ENCODE assay signal across 8 cellular contexts in genomic region chr18:49399003-49399402, GRCh38.
A peak's percentile ranks its signal among the peaks of the same experiment; 100 is the strongest.
DNase-seq lines count a peak whose midpoint lies in the region; ATAC-seq, FAIRE-seq and TF ChIP-seq lines count a peak whose summit lies in the region.

No MANE protein-coding gene starts in this region.

- no peaks in the 10 kb centered on the region for H3K27me3 ChIP-seq in CD8-positive, alpha-beta T cell (ENCODE audit: insufficient read depth, low read length)
- H3K27me3 ChIP-seq in colonic mucosa, result no peaks in the 10 kb centered on the region

- no peak for ATAC-seq in CD8-positive, alpha-beta T cell

- H3K4me3 Mint-ChIP-seq in CD8-positive, alpha-beta T cell, result no peak overlapping the region
- no peak overlapping the region for H3K4me3 Mint-ChIP-seq in progenitor cell of endocrine pancreas (ENCODE audit: low read depth)

- H3K4me1 ChIP-seq in CD8-positive, alpha-beta T cell (ENCODE audit: insufficient read depth, low read length), result peaks cover 30% of the 10 kb centered on the region
- no peaks in the 10 kb centered on the region for H3K4me1 ChIP-seq in colonic mucosa

- peak overlapping the region; percentile 28 for H3K27ac Mint-ChIP-seq in CD8-positive, alpha-beta T cell
- H3K27ac Mint-ChIP-seq in progenitor cell of endocrine pancreas, result no peak overlapping the region

- no peaks in the 10 kb centered on the region for H3K36me3 ChIP-seq in CD8-positive, alpha-beta T cell (ENCODE audit: insufficient read depth, low read length)
- no peaks in the 10 kb centered on the region for H3K36me3 ChIP-seq in colonic mucosa

- no peak for DNase-seq in CD8-positive, alpha-beta T cell
- peak; percentile 41 for DNase-seq in GM20000 (ENCODE audit: low spot score)
- DNase-seq in NCI-H69 (lab: John Stamatoyannopoulos, UW), result peak; percentile 52
- peak; percentile 34 for DNase-seq in globus pallidus (ENCODE audit: low spot score)
- DNase-seq in HTR-8/SVneo (ENCODE audit: insufficient read length, low spot score), result no peak
- DNase-seq in colonic mucosa, result no peak
- no peak for DNase-seq in NCI-H345 treated with DMSO at 0.1 percent for 48 hours (lab: John Stamatoyannopoulos, UW; ENCODE audit: unreplicated experiment)
- DNase-seq in progenitor cell of endocrine pancreas (ENCODE audit: low spot score, unreplicated experiment), result no peak

- FAIRE-seq in HTR-8/SVneo (lab: Jason Lieb, UNC), result no peak

- intact Hi-C loops in CD8-positive, alpha-beta T cell (cut with DNase I, micrococcal nuclease), result loop anchor here in 1 of 2 experiments (5.0 kb wide), 1 partner anchor 38 kb away; no protein-coding TSS in a partner anchor
- intact Hi-C loops in colonic mucosa (cut with DNase I), result no loop called here

- peaks cover 47% of the 10 kb centered on the region for H3K4me1 Mint-ChIP-seq in CD8-positive, alpha-beta T cell (ENCODE audit: low read depth)
- H3K4me1 Mint-ChIP-seq in progenitor cell of endocrine pancreas (ENCODE audit: low read depth), result peaks cover 9% of the 10 kb centered on the region

- no peaks in the 10 kb centered on the region for H3K9me3 ChIP-seq in CD8-positive, alpha-beta T cell (ENCODE audit: low read length)
- no peaks in the 10 kb centered on the region for H3K9me3 ChIP-seq in colonic mucosa

- POLR2A ChIA-PET in CD8-positive, alpha-beta T cell (lab: Charles Lee), result no interaction called here

- H3K4me3 ChIP-seq in CD8-positive, alpha-beta T cell (ENCODE audit: low read depth, low read length), result no peak overlapping the region
- H3K4me3 ChIP-seq in colonic mucosa, result no peak overlapping the region

- H3K9me3 Mint-ChIP-seq in CD8-positive, alpha-beta T cell, result peaks cover 7% of the 10 kb centered on the region
- H3K9me3 Mint-ChIP-seq in progenitor cell of endocrine pancreas (ENCODE audit: low read depth), result peaks cover 14% of the 10 kb centered on the region

- H3K27ac ChIP-seq in CD8-positive, alpha-beta T cell (ENCODE audit: low read depth, low read length), result no peak overlapping the region
- no peak overlapping the region for H3K27ac ChIP-seq in colonic mucosa

- no peak overlapping the region for H3K9ac ChIP-seq in colonic mucosa (ENCODE audit: low read depth in 2 of 2, low read length in 2 of 2)

- no peak for TF ChIP-seq CTCF in CD8-positive, alpha-beta T cell (IDR thresholded peaks at IDR 0.05)
- TF ChIP-seq CTCF in GM20000 (IDR thresholded peaks at IDR 0.05; ENCODE audit: extremely low read depth, missing control alignments), result no peak
- no peak for TF ChIP-seq CTCF in colonic mucosa (IDR thresholded peaks at IDR 0.05)
- TF ChIP-seq CTCF in progenitor cell of endocrine pancreas (IDR thresholded peaks at IDR 0.05; ENCODE audit: unreplicated experiment), result no peak

- peaks cover 11% of the 10 kb centered on the region for H3K36me3 Mint-ChIP-seq in CD8-positive, alpha-beta T cell
- peaks cover 9% of the 10 kb centered on the region for H3K36me3 Mint-ChIP-seq in progenitor cell of endocrine pancreas (ENCODE audit: insufficient read depth)

- CTCF ChIA-PET in CD8-positive, alpha-beta T cell (lab: Charles Lee), result no interaction called here

- no peaks in the 10 kb centered on the region for H3K27me3 Mint-ChIP-seq in CD8-positive, alpha-beta T cell (ENCODE audit: low read depth)
- no peaks in the 10 kb centered on the region for H3K27me3 Mint-ChIP-seq in progenitor cell of endocrine pancreas

Comparison
In these comparisons a context has a peak if more than half of its experiments do, and no peak if none do; other contexts are left out.
1. DNase-seq: peak in GM20000 (single experiment), NCI-H69 (single experiment) and globus pallidus (single experiment); none in CD8-positive, alpha-beta T cell (0 of 7), HTR-8/SVneo (single experiment), colonic mucosa (single experiment), NCI-H345 treated with DMSO at 0.1 percent for 48 hours (single experiment) and progenitor cell of endocrine pancreas (single experiment).